In genomic region chr2:102639429-102639828, GRCh38 we compare ENCODE assay signal across 26 cellular contexts. TPM values are rescaled to one million over a fixed set of nuclear protein-coding genes. Genes with fewer than 3 reads are reported as not detected.
"Had no signal": no experiment of that assay in that cellular context is flagged by ENCODE, and none has a peak within 500 bp of the region (broad histone marks: within the 10 kb centered on the region; RNA-seq: fewer than 3 reads in every experiment).

No MANE protein-coding gene starts in this region.

- H3K36me3 ChIP-seq: neutrophil, ovary, right lobe of liver, sigmoid colon, stomach, thoracic aorta, thyroid gland, tibial nerve, upper lobe of right lung, vagina had no signal

- H3K27ac ChIP-seq: neutrophil, ovary, parathyroid adenoma, psoas muscle, right lobe of liver, sigmoid colon, stomach, thoracic aorta, thyroid gland, tibial nerve, upper lobe of right lung, vagina had no signal

- DNase-seq: naive B cell; naive thymus-derived CD8-positive, alpha-beta T cell; nucleus accumbens; ovary; posterior cingulate gyrus; psoas muscle; right cardiac atrium; right lobe of liver; sigmoid colon; small intestine; stimulated activated CD4-positive, alpha-beta T cell treated with anti-CD3 and anti-CD28 coated beads, Interleukin-15, amount 100 ng/mL, for 24 hours; stimulated activated CD4-positive, alpha-beta T cell treated with anti-CD3 and anti-CD28 coated beads, Interleukin-2, amount 100 ng/mL, for 24 hours; stimulated activated CD4-positive, alpha-beta T cell treated with anti-CD3 and anti-CD28 coated beads, Interleukin-2, amount 100 ng/mL, for 48 hours; stimulated activated CD4-positive, alpha-beta T cell treated with anti-CD3 and anti-CD28 coated beads, Interleukin-4, amount 100 ng/mL, for 24 hours; stimulated activated naive B cell treated with anti-CD40 and anti-IgM and Interleukin-4, amounts not matched to agents 10 μg/mL and 1 μg/mL and 100 μg/mL, for 72 hours; stimulated activated naive CD4-positive, alpha-beta T cell treated with Interleukin-2 at 50 U/mL for 16 hours; stomach; thyroid gland; upper lobe of right lung had no signal

- H3K79me2 ChIP-seq: parathyroid adenoma had no signal

- H3K9me3 ChIP-seq: neutrophil, ovary, psoas muscle, right lobe of liver, sigmoid colon, stomach, thoracic aorta, thyroid gland, tibial nerve, upper lobe of right lung, vagina had no signal

- H3K27me3 ChIP-seq: ovary, right lobe of liver, thyroid gland, tibial nerve, upper lobe of right lung, vagina had no signal

- H3K9ac ChIP-seq: parathyroid adenoma had no signal

- H3K4me3 ChIP-seq: ovary, psoas muscle, right lobe of liver, sigmoid colon, stomach, thoracic aorta, thyroid gland, tibial nerve, upper lobe of right lung, vagina had no signal

- H3K4me1 ChIP-seq: parathyroid adenoma, right lobe of liver, sigmoid colon, thyroid gland, tibial nerve, upper lobe of right lung, vagina had no signal

- ATAC-seq: naive thymus-derived CD8-positive, alpha-beta T cell; natural killer cell treated with Interleukin-12 subunit alpha and Interleukin-12 subunit beta and Interleukin-15 and Interleukin-18, amount 100 ng/mL, for 72 hours; psoas muscle; right cardiac atrium; right lobe of liver; stimulated activated effector memory CD8-positive, alpha-beta T cell treated with anti-CD3 and anti-CD28 coated beads, Interleukin-12 subunit alpha, Interleukin-12 subunit beta, amount 100 ng/mL, for 72 hours; stimulated activated naive B cell treated with anti-CD40 and anti-IgM and Interleukin-4, amounts not matched to agents 10 μg/mL and 1 μg/mL and 100 μg/mL, for 72 hours; upper lobe of right lung had no signal

- FAIRE-seq: small intestine had no signal

- H2AFZ ChIP-seq: parathyroid adenoma had no signal

RNA-seq across cellular contexts. Expression of gene SLC9A2, which starts 20.1 kb away (rescaled TPM):
- total RNA-seq: naive thymus-derived CD8-positive, alpha-beta T cell; natural killer cell treated with Interleukin-12 subunit alpha and Interleukin-12 subunit beta and Interleukin-15 and Interleukin-18, amount 100 ng/mL, for 72 hours; vagina had no signal
- polyA plus RNA-seq: naive thymus-derived CD8-positive, alpha-beta T cell; ovary had no signal
